In genomic region chr10:33098966-33099663, GRCh38 we compare ENCODE assay signal across 10 cellular contexts.
DNase-seq lines count a peak whose midpoint lies in the region; ATAC-seq and TF ChIP-seq lines count a peak whose summit lies in the region.
"Had no signal": no experiment of that assay in that cellular context is flagged by ENCODE, and none has a peak within 500 bp of the region (broad histone marks: within the 10 kb centered on the region; RNA-seq: fewer than 3 reads in every experiment).

No MANE protein-coding gene starts in this region.

- peaks cover 14% of the 10 kb centered on the region for H3K9me3 Mint-ChIP-seq in activated naive CD4-positive, alpha-beta T cell treated with anti-CD3 and anti-CD28 coated beads for 36 hours
- peaks cover 19% of the 10 kb centered on the region for H3K9me3 Mint-ChIP-seq in activated T-helper 17 cell treated with anti-CD3 and anti-CD28 coated beads, Interleukin-2, amount 50 U/mL, for 72 hours
- H3K9me3 Mint-ChIP-seq in stimulated activated naive CD8-positive, alpha-beta T cell treated with anti-CD3 and anti-CD28 coated beads, Interleukin-15, amount 100 ng/mL, for 72 hours = peaks cover 25 to 30% of the 10 kb centered on the region in 2 donors
- H3K9me3 Mint-ChIP-seq in neural progenitor cell = peaks cover 15% of the 10 kb centered on the region

- H3K9ac ChIP-seq in Karpas-422 (ENCODE audit: low read length) = no peak overlapping the region
- H3K9ac ChIP-seq in neural progenitor cell = no peak overlapping the region

- H3K4me2 ChIP-seq in Karpas-422 (ENCODE audit: low read depth, low read length, poor library complexity, severe bottlenecking) (peak overlapping the region; percentile 62), neural progenitor cell (no peak overlapping the region)

- DNase-seq in activated naive CD4-positive, alpha-beta T cell treated with anti-CD3 and anti-CD28 coated beads for 36 hours = no peak
- DNase-seq in activated naive CD4-positive, alpha-beta T cell (lab: John Stamatoyannopoulos, UW) = no peak
- DNase-seq in Karpas-422 (peak; percentile 75), neural progenitor cell (ENCODE audit: low spot score) (no peak), SIG-M5 (lab: John Stamatoyannopoulos, UW) (no peak)
- no peak for DNase-seq in stimulated activated naive CD8-positive, alpha-beta T cell treated with anti-CD3 and anti-CD28 coated beads, Interleukin-15, amount 100 ng/mL, for 72 hours
- DNase-seq: NCI-H2107 had no signal

- no peak overlapping the region for H3K4me3 Mint-ChIP-seq in activated naive CD4-positive, alpha-beta T cell treated with anti-CD3 and anti-CD28 coated beads for 36 hours
- peak overlapping the region; percentile 76 for H3K4me3 Mint-ChIP-seq in activated T-helper 17 cell treated with anti-CD3 and anti-CD28 coated beads, Interleukin-2, amount 50 U/mL, for 72 hours
- H3K4me3 Mint-ChIP-seq in stimulated activated naive CD8-positive, alpha-beta T cell treated with anti-CD3 and anti-CD28 coated beads, Interleukin-15, amount 100 ng/mL, for 72 hours = peak overlapping the region; percentile 45 to 52
- H3K4me3 Mint-ChIP-seq in neural progenitor cell = no peak overlapping the region
- H3K4me3 Mint-ChIP-seq: brain had no signal

- no peaks in the 10 kb centered on the region for H3K79me2 ChIP-seq in Karpas-422 (ENCODE audit: low read length)
- H3K79me2 ChIP-seq in neural progenitor cell (ENCODE audit: low read depth) = no peaks in the 10 kb centered on the region

- no peaks in the 10 kb centered on the region for H3K27me3 Mint-ChIP-seq in activated naive CD4-positive, alpha-beta T cell treated with anti-CD3 and anti-CD28 coated beads for 36 hours (ENCODE audit: low read depth)
- no peaks in the 10 kb centered on the region for H3K27me3 Mint-ChIP-seq in activated T-helper 17 cell treated with anti-CD3 and anti-CD28 coated beads, Interleukin-2, amount 50 U/mL, for 72 hours
- H3K27me3 Mint-ChIP-seq in stimulated activated naive CD8-positive, alpha-beta T cell treated with anti-CD3 and anti-CD28 coated beads, Interleukin-15, amount 100 ng/mL, for 72 hours = peaks cover 10% of the 10 kb centered on the region
- H3K27me3 Mint-ChIP-seq in neural progenitor cell (ENCODE audit: insufficient read depth, low read depth) = peaks cover 2% of the 10 kb centered on the region

- ATAC-seq in activated T-helper 17 cell treated with anti-CD3 and anti-CD28 coated beads, Interleukin-2, amount 50 U/mL, for 72 hours (replicated peaks) = peak; percentile 53
- ATAC-seq in stimulated activated naive CD8-positive, alpha-beta T cell treated with anti-CD3 and anti-CD28 coated beads, Interleukin-15, amount 100 ng/mL, for 72 hours = peak; percentile 72
- no peak for ATAC-seq in GM21381 (IDR thresholded peaks at IDR 0.05; ENCODE audit: unreplicated experiment)

- peaks cover 10% of the 10 kb centered on the region; the same call in 1 of the 2 replicates for H3K36me3 ChIP-seq in Karpas-422 (ENCODE audit: insufficient read depth, low read length)
- H3K36me3 ChIP-seq in neural progenitor cell = no peaks in the 10 kb centered on the region

- peaks cover 63% of the 10 kb centered on the region for H3K4me1 ChIP-seq in Karpas-422 (ENCODE audit: low read length)
- H3K4me1 ChIP-seq in neural progenitor cell = peaks cover 8% of the 10 kb centered on the region

- H3F3A ChIP-seq in neural progenitor cell (ENCODE audit: low read depth) = no peaks in the 10 kb centered on the region

- peaks cover 30% of the 10 kb centered on the region for H3K4me1 Mint-ChIP-seq in activated naive CD4-positive, alpha-beta T cell treated with anti-CD3 and anti-CD28 coated beads for 36 hours (ENCODE audit: low read depth)
- peaks cover 42% of the 10 kb centered on the region for H3K4me1 Mint-ChIP-seq in activated T-helper 17 cell treated with anti-CD3 and anti-CD28 coated beads, Interleukin-2, amount 50 U/mL, for 72 hours
- H3K4me1 Mint-ChIP-seq in stimulated activated naive CD8-positive, alpha-beta T cell treated with anti-CD3 and anti-CD28 coated beads, Interleukin-15, amount 100 ng/mL, for 72 hours = peaks cover 26% of the 10 kb centered on the region
- no peaks in the 10 kb centered on the region for H3K4me1 Mint-ChIP-seq in neural progenitor cell

- H3K9me3 ChIP-seq in Karpas-422 (ENCODE audit: low read length) (peaks cover 4% of the 10 kb centered on the region; the same call in 1 of the 2 replicates), neural progenitor cell (ENCODE audit: low read depth) (peaks cover 6% of the 10 kb centered on the region)

- peaks cover 3% of the 10 kb centered on the region for H3K36me3 Mint-ChIP-seq in activated naive CD4-positive, alpha-beta T cell treated with anti-CD3 and anti-CD28 coated beads for 36 hours (ENCODE audit: low read depth)
- H3K36me3 Mint-ChIP-seq in activated T-helper 17 cell treated with anti-CD3 and anti-CD28 coated beads, Interleukin-2, amount 50 U/mL, for 72 hours (ENCODE audit: low read depth) = peaks cover 5% of the 10 kb centered on the region
- peaks cover 3% of the 10 kb centered on the region for H3K36me3 Mint-ChIP-seq in neural progenitor cell

- no peaks in the 10 kb centered on the region for H3K9me2 ChIP-seq in Karpas-422 (replicated peaks; ENCODE audit: insufficient read depth, low read length)

- peak overlapping the region; percentile 41 for H3K4me3 ChIP-seq in Karpas-422 (ENCODE audit: low read length)
- H3K4me3 ChIP-seq in neural progenitor cell = no peak overlapping the region

- H3K27ac Mint-ChIP-seq in activated naive CD4-positive, alpha-beta T cell treated with anti-CD3 and anti-CD28 coated beads for 36 hours = peak overlapping the region; percentile 22
- H3K27ac Mint-ChIP-seq in activated T-helper 17 cell treated with anti-CD3 and anti-CD28 coated beads, Interleukin-2, amount 50 U/mL, for 72 hours = peak overlapping the region; percentile 88
- H3K27ac Mint-ChIP-seq in stimulated activated naive CD8-positive, alpha-beta T cell treated with anti-CD3 and anti-CD28 coated beads, Interleukin-15, amount 100 ng/mL, for 72 hours = peak overlapping the region; percentile 63 to 75
- H3K27ac Mint-ChIP-seq in neural progenitor cell = no peak overlapping the region
- H3K27ac Mint-ChIP-seq: brain had no signal

- no peak for TF ChIP-seq CTCF in neural progenitor cell (IDR thresholded peaks at IDR 0.05)

- H3K27ac ChIP-seq in Karpas-422 (ENCODE audit: low read length) (peak overlapping the region; percentile 72), neural progenitor cell (no peak overlapping the region)

- no peaks in the 10 kb centered on the region for H4K20me1 ChIP-seq in Karpas-422 (ENCODE audit: insufficient read depth, low read depth, low read length)
- no peaks in the 10 kb centered on the region for H4K20me1 ChIP-seq in neural progenitor cell (ENCODE audit: low read depth)

- no peak overlapping the region for H2AFZ ChIP-seq in Karpas-422 (ENCODE audit: low read length)
- H2AFZ ChIP-seq in neural progenitor cell (replicated peaks) = no peak overlapping the region

- intact Hi-C loops in activated naive CD4-positive, alpha-beta T cell treated with anti-CD3 and anti-CD28 coated beads for 36 hours (cut with micrococcal nuclease) = no loop called here

- CTCF ChIA-PET in activated naive CD4-positive, alpha-beta T cell treated with anti-CD3 and anti-CD28 coated beads for 36 hours (lab: Charles Lee) = interaction anchor here (1.3 to 1.5 kb wide), 2 partner anchors 15 to 57 kb away, joined by 3 to 6 read pairs; no protein-coding TSS in a partner anchor

- H3K27me3 ChIP-seq in Karpas-422 (ENCODE audit: low read length) = no peaks in the 10 kb centered on the region
- no peaks in the 10 kb centered on the region for H3K27me3 ChIP-seq in neural progenitor cell

Comparison
In these comparisons a context has a peak if more than half of its experiments do, and no peak if none do; other contexts are left out.
1. H3K4me3 Mint-ChIP-seq: peak in activated T-helper 17 cell treated with anti-CD3 and anti-CD28 coated beads, Interleukin-2, amount 50 U/mL, for 72 hours (single experiment) and stimulated activated naive CD8-positive, alpha-beta T cell treated with anti-CD3 and anti-CD28 coated beads, Interleukin-15, amount 100 ng/mL, for 72 hours (2 of 2); none in activated naive CD4-positive, alpha-beta T cell treated with anti-CD3 and anti-CD28 coated beads for 36 hours (single experiment) and neural progenitor cell (single experiment).